12 cellular contexts compared by ENCODE assay signal in the genomic region with DNA sequence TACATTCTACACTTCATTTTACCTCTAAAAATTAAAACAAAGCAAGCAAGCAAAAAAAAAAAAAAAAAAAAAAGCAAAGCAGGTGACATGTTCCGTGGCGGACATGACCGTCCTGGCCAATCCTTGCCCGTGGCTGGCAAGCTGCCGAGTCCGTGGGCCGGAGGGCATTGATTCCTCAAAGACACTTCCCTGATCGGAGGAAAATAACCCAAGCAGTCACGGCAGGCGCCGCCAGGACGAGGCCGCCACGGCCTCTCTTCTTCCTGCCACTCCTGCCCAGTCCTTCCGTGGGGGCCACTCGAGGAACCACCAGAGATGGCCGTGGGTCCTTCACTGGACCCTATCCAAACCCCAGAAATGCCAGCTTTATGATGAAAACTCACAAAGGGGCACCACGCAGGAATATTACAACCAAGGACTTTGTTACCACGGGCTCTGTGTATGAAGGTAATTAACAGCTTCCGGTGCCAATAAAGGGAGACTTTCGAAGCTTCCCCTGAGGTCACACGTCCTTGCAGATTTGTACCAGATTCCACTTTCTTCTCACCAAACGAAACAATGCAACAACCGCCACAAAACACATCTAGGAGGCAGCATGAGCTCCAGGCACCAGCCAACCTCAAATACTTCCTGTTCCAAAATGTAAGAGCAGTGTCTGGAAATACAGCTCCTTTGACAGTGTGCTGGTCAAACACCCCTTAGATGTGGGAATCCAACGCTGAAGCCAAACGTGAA.
DNase-seq lines count a peak whose midpoint lies in the region; FAIRE-seq and TF ChIP-seq lines count a peak whose summit lies in the region.
"Had no signal": no experiment of that assay in that cellular context is flagged by ENCODE, and none has a peak within 500 bp of the region (broad histone marks: within the 10 kb centered on the region; RNA-seq: fewer than 3 reads in every experiment).

No MANE protein-coding gene starts in this region.

- H3K4me1 Mint-ChIP-seq in nephron progenitor cell, result peaks cover 82% of the 10 kb centered on the region

- no TSS peak for BruUV-seq in mammary epithelial cell (replicated peaks; lab: Mats Ljungman, UMichigan)

- no peaks in the 10 kb centered on the region for H3K9me3 ChIP-seq in BLaER1 treated with 17β-estradiol and CSF1 and Interleukin-3, amounts not matched to agents 10 nM and 100 nM (replicated peaks in 1 of 11)
- no peaks in the 10 kb centered on the region for H3K9me3 ChIP-seq in mammary epithelial cell (replicated peaks; ENCODE audit: insufficient read depth, low read length)

- DNase-seq in MV-4-11 (lab: John Stamatoyannopoulos, UW), result peak; percentile 88
- no peak for DNase-seq in mammary epithelial cell
- DNase-seq in nephron progenitor cell, result no peak
- no peak for DNase-seq in AG08396 (ENCODE audit: low spot score)
- DNase-seq in NCI-H524 (lab: John Stamatoyannopoulos, UW), result no peak
- DNase-seq in HTR-8/SVneo (ENCODE audit: insufficient read length, low spot score), result no peak
- no peak for DNase-seq in DMS153 (lab: John Stamatoyannopoulos, UW)
- DNase-seq: activated CD4-positive, alpha-beta T cell treated with anti-CD3 and anti-CD28 coated beads, Interleukin-2, amount 50 U/mL, for 4 hours; caudate nucleus; H9; NCI-H187 had no signal

- 0 out of 22 replicates have a peak, but pooled peaks cover 0 to 8% (median 0%) of the 10 kb centered on the region in 11 experiments for H3K36me3 ChIP-seq in BLaER1 treated with 17β-estradiol and CSF1 and Interleukin-3, amounts not matched to agents 10 nM and 100 nM
- H3K36me3 ChIP-seq in mammary epithelial cell (ENCODE audit: insufficient read depth, low read length), result no peaks in the 10 kb centered on the region

- TF ChIP-seq CTCF in mammary epithelial cell (conservative IDR thresholded peaks at IDR 0.05 in 1 of 2, IDR thresholded peaks at IDR 0.05 in 1 of 2; ENCODE audit: extremely low read depth in 1 of 2, insufficient read depth in 1 of 2, low read depth in 1 of 2, low read length in 2 of 2) (no peak), nephron progenitor cell (IDR thresholded peaks at IDR 0.05) (no peak)

- H3K27ac Mint-ChIP-seq in nephron progenitor cell, result peak overlapping the region; percentile 9

- no peaks in the 10 kb centered on the region for H3K9me3 Mint-ChIP-seq in nephron progenitor cell
- H3K9me3 Mint-ChIP-seq: H9 had no signal

- H3K27me3 Mint-ChIP-seq in nephron progenitor cell (ENCODE audit: low read depth, poor library complexity), result no peaks in the 10 kb centered on the region

- in situ Hi-C loops in mammary epithelial cell (cut with MboI; ENCODE audit: low sequenced_read_pairs in 2 of 2), result no loop called here

- H3K9ac ChIP-seq in BLaER1 treated with 17β-estradiol and CSF1 and Interleukin-3, amounts not matched to agents 10 nM and 100 nM, result peak overlapping the region in 9 of 11 experiments; percentile 42 to 63 (median 55); a peak in 18 of 22 replicates
- no peak overlapping the region for H3K9ac ChIP-seq in mammary epithelial cell (ENCODE audit: insufficient read depth, low read length)

- peaks cover 12% of the 10 kb centered on the region for H3K36me3 Mint-ChIP-seq in nephron progenitor cell (ENCODE audit: low read depth)

- H3K4me2 ChIP-seq in BLaER1 treated with 17β-estradiol and CSF1 and Interleukin-3, amounts not matched to agents 10 nM and 100 nM, result peak overlapping the region; percentile 65 to 94 (median 85)
- peak overlapping the region; percentile 13 for H3K4me2 ChIP-seq in mammary epithelial cell (ENCODE audit: insufficient read depth, low read depth, low read length)

- peaks cover 0 to 97% (median 8%) of the 10 kb centered on the region in 11 experiments; a peak in 10 of 22 replicates for H4K20me1 ChIP-seq in BLaER1 treated with 17β-estradiol and CSF1 and Interleukin-3, amounts not matched to agents 10 nM and 100 nM
- H4K20me1 ChIP-seq in mammary epithelial cell (ENCODE audit: insufficient read depth, low read length), result no peaks in the 10 kb centered on the region

- peak overlapping the region in 10 of 11 experiments; percentile 31 to 93 (median 72); a peak in 19 of 22 replicates for H3K27ac ChIP-seq in BLaER1 treated with 17β-estradiol and CSF1 and Interleukin-3, amounts not matched to agents 10 nM and 100 nM
- no peak overlapping the region for H3K27ac ChIP-seq in mammary epithelial cell (ENCODE audit: insufficient read depth, low read depth, low read length)

- dilution Hi-C loops in mammary epithelial cell (cut with HindIII; ENCODE audit: low sequenced_read_pairs), result no loop called here

- intact Hi-C loops in mammary epithelial cell (cut with micrococcal nuclease), result no loop called here

- no peak overlapping the region for H3K4me3 Mint-ChIP-seq in nephron progenitor cell
- H3K4me3 Mint-ChIP-seq: H9 had no signal

- CTCF ChIA-PET in mammary epithelial cell (lab: Charles Lee; ENCODE audit: low non-redundant PET), result no interaction called here

- no peak for FAIRE-seq in HTR-8/SVneo (lab: Jason Lieb, UNC)

- no peaks in the 10 kb centered on the region for H3K27me3 ChIP-seq in BLaER1 treated with 17β-estradiol and CSF1 and Interleukin-3, amounts not matched to agents 10 nM and 100 nM
- no peaks in the 10 kb centered on the region for H3K27me3 ChIP-seq in mammary epithelial cell (ENCODE audit: insufficient read depth, low read length)

- 0 out of 20 replicates have a peak overlapping the region, but pooled peaks of 1 of the 10 experiments have one; percentile 8 for H3K4me3 ChIP-seq in BLaER1 treated with 17β-estradiol and CSF1 and Interleukin-3, amounts not matched to agents 10 nM and 100 nM
- H3K4me3 ChIP-seq in mammary epithelial cell (replicated peaks in 1 of 3; ENCODE audit: insufficient read depth in 1 of 3, low read depth in 2 of 3, low read length in 3 of 3), result no peak overlapping the region

- peak overlapping the region; percentile 58 for H2AFZ ChIP-seq in mammary epithelial cell (ENCODE audit: low read depth, low read length)

- H3K4me1 ChIP-seq in BLaER1 treated with 17β-estradiol and CSF1 and Interleukin-3, amounts not matched to agents 10 nM and 100 nM, result peaks cover 77 to 98% (median 92%) of the 10 kb centered on the region in 10 experiments
- peaks cover 9% of the 10 kb centered on the region for H3K4me1 ChIP-seq in mammary epithelial cell (ENCODE audit: insufficient read depth, low read length)

- WGBS in mammary epithelial cell (ENCODE audit: low coverage, missing lambda C conversion rate), result 31% methylated on average over 19 of the region's 26 CpGs

- H3K79me2 ChIP-seq in mammary epithelial cell (ENCODE audit: insufficient read depth, low read length), result no peaks in the 10 kb centered on the region
